In genomic region chr7:52747817-52748216, GRCh38 we compare ENCODE assay signal across 17 cellular contexts.
DNase-seq lines count a peak whose midpoint lies in the region; ATAC-seq and TF ChIP-seq lines count a peak whose summit lies in the region.
"Had no signal": no experiment of that assay in that cellular context is flagged by ENCODE, and none has a peak within 500 bp of the region (broad histone marks: within the 10 kb centered on the region; RNA-seq: fewer than 3 reads in every experiment).

No MANE protein-coding gene starts in this region.

- H3K4me1 ChIP-seq in IMR-90 (ENCODE audit: control insufficient read depth, insufficient read depth, low read length), result no peaks in the 10 kb centered on the region
- peaks cover 21% of the 10 kb centered on the region for H3K4me1 ChIP-seq in OCI-LY1 (ENCODE audit: insufficient read depth, low read length, severe bottlenecking)
- H3K4me1 ChIP-seq in neuronal stem cell (ENCODE audit: control insufficient read depth in 2 of 2, insufficient read depth in 1 of 2, low read depth in 1 of 2, low read length in 2 of 2), result no peaks in the 10 kb centered on the region
- H3K4me1 ChIP-seq: BLaER1 had no signal

- no peak overlapping the region for H2BK5ac ChIP-seq in IMR-90 (ENCODE audit: low read depth, low read length, poor library complexity, severe bottlenecking)
- H2BK5ac ChIP-seq in neuronal stem cell (ENCODE audit: low read length), result no peak overlapping the region

- H3K9me2 ChIP-seq in OCI-LY1 (ENCODE audit: low read depth, low read length), result no peaks in the 10 kb centered on the region

- no peak overlapping the region for H2AK5ac ChIP-seq in IMR-90 (ENCODE audit: low read depth, low read length)
- H2AK5ac ChIP-seq in neuronal stem cell (ENCODE audit: low read depth, low read length), result no peak overlapping the region

- H2BK20ac ChIP-seq in IMR-90 (ENCODE audit: low read depth, low read length), result no peak overlapping the region

- H3K9me3 Mint-ChIP-seq in mesothelial cell of epicardium, result peaks cover 10% of the 10 kb centered on the region

- H2BK15ac ChIP-seq in IMR-90 (ENCODE audit: low read depth, low read length) (no peak overlapping the region), neuronal stem cell (ENCODE audit: low read length) (no peak overlapping the region)

- in situ Hi-C loops in IMR-90 (cut with MboI; ENCODE audit: low sequenced_read_pairs), result no loop called here

- no TSS peak for BruUV-seq in IMR-90 (replicated peaks; lab: Mats Ljungman, UMichigan)

- H3K56ac ChIP-seq in IMR-90 (ENCODE audit: extremely low read depth, insufficient read depth, low read length), result no peak overlapping the region

- ATAC-seq in IMR-90 (ENCODE audit: low read depth), result no peak

- H3K18ac ChIP-seq in IMR-90 (ENCODE audit: low read depth, low read length) (no peak overlapping the region), neuronal stem cell (ENCODE audit: low read length) (no peak overlapping the region)

- no peak overlapping the region for H4K5ac ChIP-seq in IMR-90 (ENCODE audit: low read depth, low read length)

- H3F3A ChIP-seq in OCI-LY1 (ENCODE audit: insufficient read depth, low read length), result no peaks in the 10 kb centered on the region

- H3K9me3 ChIP-seq in IMR-90 (ENCODE audit: control insufficient read depth, insufficient read depth, low read length) (peaks cover 7% of the 10 kb centered on the region), OCI-LY1 (ENCODE audit: low read length) (peaks cover 6% of the 10 kb centered on the region), neuronal stem cell (replicated peaks in 1 of 2; ENCODE audit: control insufficient read depth in 2 of 2, insufficient read depth in 1 of 2, low read depth in 1 of 2, low read length in 2 of 2) (no peaks in the 10 kb centered on the region)
- H3K9me3 ChIP-seq: BE2C, BLaER1 had no signal

- H3K14ac ChIP-seq in IMR-90 (replicated peaks; ENCODE audit: low read depth, low read length), result no peak overlapping the region
- H3K14ac ChIP-seq in neuronal stem cell (ENCODE audit: low read length), result no peak overlapping the region

- H4K91ac ChIP-seq in IMR-90 (ENCODE audit: insufficient read depth, low read depth, low read length), result no peak overlapping the region
- no peak overlapping the region for H4K91ac ChIP-seq in neuronal stem cell (ENCODE audit: low read depth, low read length, poor library complexity)

- no peaks in the 10 kb centered on the region for H3K27me3 ChIP-seq in IMR-90 (ENCODE audit: control insufficient read depth, insufficient read depth, low read length)
- no peaks in the 10 kb centered on the region for H3K27me3 ChIP-seq in OCI-LY1 (ENCODE audit: insufficient read depth, low read length)
- H3K27me3 ChIP-seq in neuronal stem cell (ENCODE audit: control insufficient read depth in 3 of 3, insufficient read depth in 3 of 3, low read depth in 1 of 3, low read length in 3 of 3), result no peaks in the 10 kb centered on the region
- H3K27me3 ChIP-seq: BE2C, BLaER1 had no signal

- TF ChIP-seq POLR2A in IMR-90 (IDR thresholded peaks at IDR 0.05; ENCODE audit: low read depth, low read length), result no peak

- H3K79me2 ChIP-seq in OCI-LY1 (ENCODE audit: insufficient read depth, low read length), result no peaks in the 10 kb centered on the region

- H2AFZ ChIP-seq in IMR-90 (replicated peaks; ENCODE audit: low read length, poor library complexity) (no peak overlapping the region), OCI-LY1 (ENCODE audit: low read length) (peak overlapping the region; percentile 13; the same call in 1 of the 2 replicates), neuronal stem cell (ENCODE audit: low read length) (peak overlapping the region; percentile 38)

- H4K8ac ChIP-seq in IMR-90 (ENCODE audit: low read depth in 2 of 2, low read length in 2 of 2), result no peak overlapping the region
- no peak overlapping the region for H4K8ac ChIP-seq in neuronal stem cell (ENCODE audit: low read depth, low read length)

- H2BK120ac ChIP-seq in IMR-90 (ENCODE audit: low read depth, low read length), result no peak overlapping the region
- no peak overlapping the region for H2BK120ac ChIP-seq in neuronal stem cell (ENCODE audit: low read depth, low read length)

- H3K9ac ChIP-seq in IMR-90 (ENCODE audit: low read depth, low read length), result no peak overlapping the region
- no peak overlapping the region for H3K9ac ChIP-seq in OCI-LY1 (ENCODE audit: low read length)
- no peak overlapping the region for H3K9ac ChIP-seq in neuronal stem cell (ENCODE audit: low read depth, low read length, poor library complexity)
- H3K9ac ChIP-seq: BLaER1 had no signal

- dilution Hi-C loops in IMR-90 (cut with HindIII; ENCODE audit: low sequenced_read_pairs, unreplicated experiment), result no loop called here

- no peaks in the 10 kb centered on the region for H4K20me1 ChIP-seq in IMR-90 (ENCODE audit: insufficient read depth, low read length)
- no peaks in the 10 kb centered on the region for H4K20me1 ChIP-seq in OCI-LY1 (ENCODE audit: insufficient read depth, low read length)
- H4K20me1 ChIP-seq: BLaER1 had no signal

- no peaks in the 10 kb centered on the region for H3K36me3 Mint-ChIP-seq in mesothelial cell of epicardium
- H3K36me3 Mint-ChIP-seq: CD14-positive monocyte; CD4-positive, alpha-beta memory T cell; CD4-positive, CD25-positive, alpha-beta regulatory T cell; CD8-positive, alpha-beta memory T cell had no signal

- H3K4me1 Mint-ChIP-seq in mesothelial cell of epicardium, result peaks cover 5% of the 10 kb centered on the region
- H3K4me1 Mint-ChIP-seq: CD14-positive monocyte; CD4-positive, alpha-beta memory T cell; CD4-positive, CD25-positive, alpha-beta regulatory T cell; CD8-positive, alpha-beta memory T cell had no signal

- no peaks in the 10 kb centered on the region for H3K36me3 ChIP-seq in IMR-90 (ENCODE audit: control insufficient read depth, insufficient read depth, low read length)
- H3K36me3 ChIP-seq in OCI-LY1 (ENCODE audit: insufficient read depth, low read length), result peaks cover 4% of the 10 kb centered on the region; the same call in 1 of the 2 replicates
- no peaks in the 10 kb centered on the region for H3K36me3 ChIP-seq in neuronal stem cell (replicated peaks in 1 of 2; ENCODE audit: control insufficient read depth in 2 of 2, insufficient read depth in 2 of 2, low read length in 2 of 2)
- H3K36me3 ChIP-seq: BE2C, BLaER1 had no signal

- intact Hi-C loops in IMR-90 (cut with micrococcal nuclease), result no loop called here

- POLR2A ChIA-PET in IMR-90 (lab: Charles Lee; ENCODE audit: unreplicated experiment), result no interaction called here

- H3K27ac ChIP-seq in IMR-90 (ENCODE audit: insufficient read depth, low read length) (no peak overlapping the region), OCI-LY1 (ENCODE audit: low read depth, low read length, poor library complexity, severe bottlenecking) (no peak overlapping the region), neuronal stem cell (replicated peaks; ENCODE audit: low read length) (no peak overlapping the region)
- H3K27ac ChIP-seq: BLaER1 had no signal

- no CpG with 5 or more reads among the region's 3 CpGs for WGBS in IMR-90 (ENCODE audit: extremely low coverage in 2 of 2, insufficient read length in 1 of 2), 2 experiments
- no CpG with 5 or more reads among the region's 3 CpGs for whole genome bisulfite sequencing in neuronal stem cell (ENCODE audit: extremely low coverage in 2 of 2, insufficient read length in 2 of 2, insufficient replicate concordance in 1 of 2), 2 donors

- no peak for TF ChIP-seq RAD21 in IMR-90 (IDR thresholded peaks at IDR 0.05; ENCODE audit: low read length)

- H3K4ac ChIP-seq in IMR-90 (ENCODE audit: low read depth, low read length) (no peak overlapping the region), neuronal stem cell (ENCODE audit: low read length) (no peak overlapping the region)

- no peaks in the 10 kb centered on the region for H3K9me1 ChIP-seq in IMR-90 (ENCODE audit: insufficient read depth, low read length)

- TF ChIP-seq CTCF in IMR-90 (conservative IDR thresholded peaks at IDR 0.05; ENCODE audit: low read depth, low read length) (no peak), OCI-LY1 (IDR thresholded peaks at IDR 0.05; ENCODE audit: low read length) (no peak), mesothelial cell of epicardium (IDR thresholded peaks at IDR 0.05; ENCODE audit: unreplicated experiment) (no peak)

- no peak overlapping the region for H2BK12ac ChIP-seq in neuronal stem cell (ENCODE audit: low read length)

- H3K4me3 Mint-ChIP-seq in mesothelial cell of epicardium, result no peak overlapping the region
- H3K4me3 Mint-ChIP-seq: CD14-positive monocyte; CD4-positive, alpha-beta memory T cell; CD4-positive, CD25-positive, alpha-beta regulatory T cell; CD8-positive, alpha-beta memory T cell had no signal

- no peak overlapping the region for H3K27ac Mint-ChIP-seq in mesothelial cell of epicardium
- H3K27ac Mint-ChIP-seq: CD14-positive monocyte; CD4-positive, alpha-beta memory T cell; CD4-positive, CD25-positive, alpha-beta regulatory T cell; CD8-positive, alpha-beta memory T cell had no signal

- no peak overlapping the region for H3K23ac ChIP-seq in IMR-90 (ENCODE audit: low read depth, low read length)
- H3K23ac ChIP-seq in neuronal stem cell (ENCODE audit: low read depth, low read length, poor library complexity), result no peak overlapping the region

- no peak for DNase-seq in IMR-90
- no peak for DNase-seq in neuronal stem cell (ENCODE audit: low spot score)
- no peak for DNase-seq in mesothelial cell of epicardium (ENCODE audit: low spot score in 2 of 2, unreplicated experiment in 2 of 2)
- no peak for DNase-seq in mucosa of gallbladder (ENCODE audit: low spot score)
- DNase-seq: 8988T; ACHN; BE2C; C1 segment of cervical spinal cord; CD4-positive, alpha-beta memory T cell; CD4-positive, CD25-positive, alpha-beta regulatory T cell; CD8-positive, alpha-beta memory T cell; COR-L47; DMS79 treated with DMSO at 0.1 percent for 48 hours; GF-D8 had no signal

- CTCF ChIA-PET in IMR-90 (lab: Yijun Ruan, JAX), result no interaction called here

- no peaks in the 10 kb centered on the region for H3K27me3 Mint-ChIP-seq in mesothelial cell of epicardium (ENCODE audit: low read depth)
- H3K27me3 Mint-ChIP-seq: CD4-positive, alpha-beta memory T cell; CD4-positive, CD25-positive, alpha-beta regulatory T cell; CD8-positive, alpha-beta memory T cell had no signal

- H3K79me1 ChIP-seq in IMR-90 (ENCODE audit: low read depth in 1 of 2, low read length in 2 of 2), result no peaks in the 10 kb centered on the region
- H3K79me1 ChIP-seq in neuronal stem cell (ENCODE audit: low read depth, low read length), result no peaks in the 10 kb centered on the region

- no peak overlapping the region for H2AK9ac ChIP-seq in IMR-90 (replicated peaks; ENCODE audit: low read depth, low read length, poor library complexity)

- no peak overlapping the region for H3K4me2 ChIP-seq in IMR-90 (ENCODE audit: low read depth, low read length)
- no peak overlapping the region for H3K4me2 ChIP-seq in OCI-LY1 (ENCODE audit: low read length)
- no peak overlapping the region for H3K4me2 ChIP-seq in neuronal stem cell (ENCODE audit: insufficient read depth, low read length, poor library complexity, severe bottlenecking)
- H3K4me2 ChIP-seq: BLaER1 had no signal

- H3K4me3 ChIP-seq in IMR-90 (ENCODE audit: insufficient read depth, low read depth, low read length), result no peak overlapping the region
- no peak overlapping the region for H3K4me3 ChIP-seq in OCI-LY1 (ENCODE audit: low read depth, low read length, poor library complexity, severe bottlenecking)
- no peak overlapping the region for H3K4me3 ChIP-seq in neuronal stem cell (ENCODE audit: low read length in 2 of 2)
- H3K4me3 ChIP-seq: BLaER1 had no signal
